14 cellular contexts compared by ENCODE assay signal in genomic region chr1:43783096-43783670, GRCh38.
DNase-seq lines count a peak whose midpoint lies in the region; ATAC-seq, FAIRE-seq and TF ChIP-seq lines count a peak whose summit lies in the region.
"Had no signal": no experiment of that assay in that cellular context is flagged by ENCODE, and none has a peak within 500 bp of the region (broad histone marks: within the 10 kb centered on the region; RNA-seq: fewer than 3 reads in every experiment).

No MANE protein-coding gene starts in this region.

- H3K27me3 Mint-ChIP-seq in activated naive CD4-positive, alpha-beta T cell treated with anti-CD3 and anti-CD28 coated beads for 36 hours (ENCODE audit: low read depth), result no peaks in the 10 kb centered on the region
- H3K27me3 Mint-ChIP-seq: activated CD8-positive, alpha-beta T cell treated with anti-CD3 and anti-CD28 coated beads for 36 hours; naive thymus-derived CD8-positive, alpha-beta T cell had no signal

- H3F3A ChIP-seq in Loucy (ENCODE audit: low read depth), result no peaks in the 10 kb centered on the region

- H2AFZ ChIP-seq in Loucy (ENCODE audit: low read length) (no peak overlapping the region), endothelial cell of umbilical vein (ENCODE audit: low read depth, low read length) (no peak overlapping the region)

- no peaks in the 10 kb centered on the region for H3K9me2 ChIP-seq in Loucy (replicated peaks; ENCODE audit: low read depth, low read length)

- H3K4me3 Mint-ChIP-seq in activated naive CD4-positive, alpha-beta T cell treated with anti-CD3 and anti-CD28 coated beads for 36 hours, result no peak overlapping the region
- H3K4me3 Mint-ChIP-seq: activated CD8-positive, alpha-beta T cell treated with anti-CD3 and anti-CD28 coated beads for 36 hours; naive thymus-derived CD8-positive, alpha-beta T cell had no signal

- H3K9me3 Mint-ChIP-seq in activated naive CD4-positive, alpha-beta T cell treated with anti-CD3 and anti-CD28 coated beads, Interleukin-2, amount 50 U/mL, for 72 hours, result peaks cover 12 to 17% of the 10 kb centered on the region in 2 donors
- peaks cover 19% of the 10 kb centered on the region for H3K9me3 Mint-ChIP-seq in activated naive CD4-positive, alpha-beta T cell treated with anti-CD3 and anti-CD28 coated beads for 36 hours

- FAIRE-seq in endothelial cell of umbilical vein (lab: Jason Lieb, UNC) (peak; percentile 35), small intestine (lab: Jason Lieb, UNC) (no peak)

- H3K79me2 ChIP-seq in Loucy (ENCODE audit: insufficient read depth, low read length) (no peaks in the 10 kb centered on the region), endothelial cell of umbilical vein (ENCODE audit: control insufficient read depth, insufficient read depth, low read length) (no peaks in the 10 kb centered on the region)

- WGBS in small intestine, 3 donors, result 78 to 87% (median 83%) methylated on average over 4 of the region's 4 CpGs
- WGBS in spleen, 5 donors, result 79 to 89% (median 81%) methylated on average over 4 of the region's 4 CpGs

- H3K4me1 Mint-ChIP-seq in activated naive CD4-positive, alpha-beta T cell treated with anti-CD3 and anti-CD28 coated beads for 36 hours (ENCODE audit: low read depth), result peaks cover 16% of the 10 kb centered on the region

- peak overlapping the region; percentile 61 to 65 for H3K27ac Mint-ChIP-seq in activated naive CD4-positive, alpha-beta T cell treated with anti-CD3 and anti-CD28 coated beads, Interleukin-2, amount 50 U/mL, for 72 hours
- H3K27ac Mint-ChIP-seq in activated naive CD4-positive, alpha-beta T cell treated with anti-CD3 and anti-CD28 coated beads for 36 hours, result no peak overlapping the region
- H3K27ac Mint-ChIP-seq: activated CD8-positive, alpha-beta T cell treated with anti-CD3 and anti-CD28 coated beads for 36 hours had no signal

- BruUV-seq in endothelial cell of umbilical vein (replicated peaks; lab: Mats Ljungman, UMichigan), result no TSS peak

- H3K9me1 ChIP-seq in endothelial cell of umbilical vein (replicated peaks; ENCODE audit: control insufficient read depth, extremely low read depth, insufficient read depth, low read length), result no peaks in the 10 kb centered on the region

- dilution Hi-C loops in endothelial cell of umbilical vein (cut with MboI; ENCODE audit: extremely low pct_ligation_motif_present, low sequenced_read_pairs), result no loop called here

- CTCF ChIA-PET in activated naive CD4-positive, alpha-beta T cell treated with anti-CD3 and anti-CD28 coated beads for 36 hours (lab: Charles Lee), result interaction anchor here (0.6 to 2.5 kb wide), 5 partner anchors 14 to 265 kb away, joined by 3 to 7 read pairs (median 5); no protein-coding TSS in a partner anchor
- CTCF ChIA-PET in endothelial cell of umbilical vein (lab: Charles Lee), result interaction anchor here (1.0 to 4.4 kb wide), 5 partner anchors 11 to 151 kb away, joined by 3 to 28 read pairs (median 9); partner anchors contain the start of gene ARTN

- peak overlapping the region; percentile 9 for H3K4me2 ChIP-seq in Loucy (ENCODE audit: low read depth, low read length, poor library complexity, severe bottlenecking)
- no peak overlapping the region for H3K4me2 ChIP-seq in endothelial cell of umbilical vein (ENCODE audit: insufficient read depth, low read length)

- no peak for TF ChIP-seq CTCF in Loucy (conservative IDR thresholded peaks at IDR 0.05; ENCODE audit: low read length)
- no peak for TF ChIP-seq CTCF in endothelial cell of umbilical vein (IDR thresholded peaks at IDR 0.05; ENCODE audit: extremely low read depth in 1 of 2, insufficient read depth in 1 of 2, low read depth in 1 of 2, low read length in 2 of 2)
- TF ChIP-seq CTCF in gastrocnemius medialis (IDR thresholded peaks at IDR 0.05 in 4 of 5, conservative IDR thresholded peaks at IDR 0.05 in 1 of 5), result no peak
- TF ChIP-seq CTCF in spleen (IDR thresholded peaks at IDR 0.05 in 8 of 11, conservative IDR thresholded peaks at IDR 0.05 in 3 of 11), result no peak

- H3K27ac ChIP-seq in endothelial cell of umbilical vein (ENCODE audit: insufficient read depth, low read depth, low read length) (peak overlapping the region; percentile 30), gastrocnemius medialis (peak overlapping the region; percentile 82 to 88 (median 85)), small intestine (ENCODE audit: low read depth in 1 of 2, low read length in 1 of 2) (no peak overlapping the region), spleen (no peak overlapping the region)
- H3K27ac ChIP-seq: tibial nerve had no signal

- H3K9me3 ChIP-seq in Loucy (ENCODE audit: insufficient read depth, low read depth, low read length), result 0 out of 2 replicates have a peak, but pooled peaks cover 6% of the 10 kb centered on the region
- no peaks in the 10 kb centered on the region for H3K9me3 ChIP-seq in endothelial cell of umbilical vein (replicated peaks; ENCODE audit: control insufficient read depth, insufficient read depth, low read length)
- no peaks in the 10 kb centered on the region for H3K9me3 ChIP-seq in gastrocnemius medialis
- no peaks in the 10 kb centered on the region for H3K9me3 ChIP-seq in small intestine (ENCODE audit: control insufficient read depth, low read depth)
- H3K9me3 ChIP-seq in spleen, result peaks cover 0 to 24% (median 18%) of the 10 kb centered on the region in 8 donors

- H3K4me1 ChIP-seq in Loucy (ENCODE audit: insufficient read depth, low read length, poor library complexity, severe bottlenecking), result peaks cover 36% of the 10 kb centered on the region
- H3K4me1 ChIP-seq in endothelial cell of umbilical vein (ENCODE audit: control insufficient read depth, extremely low read depth, insufficient read depth, low read length), result peaks cover 18% of the 10 kb centered on the region
- H3K4me1 ChIP-seq in gastrocnemius medialis, result peaks cover 38 to 50% of the 10 kb centered on the region in 2 donors
- H3K4me1 ChIP-seq in small intestine (ENCODE audit: control insufficient read depth in 2 of 2, insufficient read depth in 1 of 2, low read depth in 1 of 2, low read length in 1 of 2), result no peaks in the 10 kb centered on the region
- H3K4me1 ChIP-seq in spleen, result peaks cover 0 to 24% (median 2%) of the 10 kb centered on the region in 6 donors

- H3K36me3 Mint-ChIP-seq in activated naive CD4-positive, alpha-beta T cell treated with anti-CD3 and anti-CD28 coated beads, Interleukin-2, amount 50 U/mL, for 72 hours, result peaks cover 21% of the 10 kb centered on the region in 2 donors
- peaks cover 23% of the 10 kb centered on the region for H3K36me3 Mint-ChIP-seq in activated naive CD4-positive, alpha-beta T cell treated with anti-CD3 and anti-CD28 coated beads for 36 hours (ENCODE audit: low read depth)

- POLR2A ChIA-PET in endothelial cell of umbilical vein (lab: Charles Lee), result no interaction called here

- no peak for DNase-seq in activated naive CD4-positive, alpha-beta T cell treated with anti-CD3 and anti-CD28 coated beads, Interleukin-2, amount 50 U/mL, for 72 hours (ENCODE audit: low spot score in 2 of 2)
- no peak for DNase-seq in activated naive CD4-positive, alpha-beta T cell treated with anti-CD3 and anti-CD28 coated beads for 36 hours
- DNase-seq in endothelial cell of umbilical vein (ENCODE audit: low read depth, low spot score) (peak; percentile 49), gastrocnemius medialis (peak in 1 of 2 donors; percentile 47), small intestine (no peak), NCI-H345 (lab: John Stamatoyannopoulos, UW) (no peak), spleen (no peak)
- DNase-seq: activated CD8-positive, alpha-beta T cell treated with anti-CD3 and anti-CD28 coated beads for 36 hours; activated effector memory CD4-positive, alpha-beta T cell treated with anti-CD3 and anti-CD28 coated beads, Interleukin-2, amount 50 U/mL, for 16 hours; naive thymus-derived CD8-positive, alpha-beta T cell; NCI-H1417 treated with DMSO at 0.1 percent for 48 hours; NCI-H510A had no signal

- ATAC-seq in activated naive CD4-positive, alpha-beta T cell treated with anti-CD3 and anti-CD28 coated beads, Interleukin-2, amount 50 U/mL, for 72 hours, result peak in 1 of 2 donors; percentile 20
- ATAC-seq in gastrocnemius medialis, result peak; percentile 12 to 26
- ATAC-seq: activated CD8-positive, alpha-beta T cell treated with anti-CD3 and anti-CD28 coated beads for 36 hours; naive thymus-derived CD8-positive, alpha-beta T cell had no signal

- H3K36me3 ChIP-seq in Loucy (ENCODE audit: insufficient read depth, low read length) (no peaks in the 10 kb centered on the region), endothelial cell of umbilical vein (ENCODE audit: control insufficient read depth in 2 of 2, extremely low read depth in 1 of 2, insufficient read depth in 2 of 2, low read length in 2 of 2) (no peaks in the 10 kb centered on the region), gastrocnemius medialis (no peaks in the 10 kb centered on the region), small intestine (ENCODE audit: control insufficient read depth in 2 of 2, insufficient read depth in 2 of 2, low read length in 2 of 2) (no peaks in the 10 kb centered on the region), spleen (peaks cover 0 to 6% (median 0%) of the 10 kb centered on the region in 6 donors)
- H3K36me3 ChIP-seq: tibial nerve had no signal

- intact Hi-C loops in activated naive CD4-positive, alpha-beta T cell treated with anti-CD3 and anti-CD28 coated beads for 36 hours (cut with micrococcal nuclease), result no loop called here
- intact Hi-C loops in endothelial cell of umbilical vein (cut with micrococcal nuclease), result no loop called here
- intact Hi-C loops in gastrocnemius medialis (cut with DNase I; ENCODE audit: low total_unique reads), result loop anchor here (2.0 kb wide), 1 partner anchor 164 kb away; the partner anchor contains the start of gene IPO13
- intact Hi-C loops in spleen (cut with DNase I; ENCODE audit: low total_unique reads), result no loop called here

- TF ChIP-seq POLR2A in endothelial cell of umbilical vein (IDR thresholded peaks at IDR 0.05; ENCODE audit: low read depth, low read length) (no peak), gastrocnemius medialis (IDR thresholded peaks at IDR 0.05) (no peak), spleen (IDR thresholded peaks at IDR 0.05) (no peak)

- H3K27me3 ChIP-seq in Loucy (ENCODE audit: insufficient read depth, low read length, poor library complexity, severe bottlenecking) (no peaks in the 10 kb centered on the region), endothelial cell of umbilical vein (ENCODE audit: control insufficient read depth in 2 of 2, insufficient read depth in 2 of 2, low read length in 2 of 2) (no peaks in the 10 kb centered on the region), gastrocnemius medialis (no peaks in the 10 kb centered on the region), small intestine (ENCODE audit: control insufficient read depth in 2 of 2, insufficient read depth in 2 of 2, low read length in 2 of 2) (no peaks in the 10 kb centered on the region), spleen (replicated peaks in 1 of 7) (no peaks in the 10 kb centered on the region)
- H3K27me3 ChIP-seq: tibial nerve had no signal

- H3K4me3 ChIP-seq in Loucy (ENCODE audit: low read length, poor library complexity, severe bottlenecking), result no peak overlapping the region
- H3K4me3 ChIP-seq in endothelial cell of umbilical vein (replicated peaks in 1 of 3; ENCODE audit: insufficient read depth in 1 of 3, low read depth in 1 of 3, low read length in 3 of 3), result no peak overlapping the region
- H3K4me3 ChIP-seq in gastrocnemius medialis, result no peak overlapping the region
- H3K4me3 ChIP-seq in small intestine (ENCODE audit: low read depth in 1 of 2, low read length in 2 of 2), result no peak overlapping the region
- no peak overlapping the region for H3K4me3 ChIP-seq in spleen
- H3K4me3 ChIP-seq: tibial nerve had no signal

- in situ Hi-C loops in gastrocnemius medialis (cut with MboI; ENCODE audit: low sequenced_read_pairs in 4 of 4), result no loop called here

- H4K20me1 ChIP-seq in Loucy (ENCODE audit: insufficient read depth, low read length, poor library complexity, severe bottlenecking) (no peaks in the 10 kb centered on the region), endothelial cell of umbilical vein (replicated peaks; ENCODE audit: control insufficient read depth, extremely low read depth, insufficient read depth, low read length) (no peaks in the 10 kb centered on the region)

- H3K9ac ChIP-seq in Loucy (ENCODE audit: low read depth, low read length, poor library complexity, severe bottlenecking) (no peak overlapping the region), endothelial cell of umbilical vein (replicated peaks; ENCODE audit: extremely low read depth, insufficient read depth, low read length) (no peak overlapping the region)

Comparison
In these comparisons a context has a peak if more than half of its experiments do, and no peak if none do; other contexts are left out.
1. H3K27ac ChIP-seq: peak in endothelial cell of umbilical vein (single experiment) and gastrocnemius medialis (4 of 4); none in small intestine (0 of 2) and spleen (0 of 8).